13 cellular contexts compared by ENCODE assay signal in genomic region chr11:106925245-106925644, GRCh38.
"Had no signal": no experiment of that assay in that cellular context is flagged by ENCODE, and none has a peak within 500 bp of the region (broad histone marks: within the 10 kb centered on the region; RNA-seq: fewer than 3 reads in every experiment).

No MANE protein-coding gene starts in this region.

- H3K4me2 ChIP-seq: hepatocyte, neural progenitor cell had no signal

- H3K27me3 ChIP-seq: breast epithelium, hepatocyte, neural progenitor cell, thyroid gland, vagina had no signal

- H3K36me3 Mint-ChIP-seq: neural progenitor cell; stimulated activated effector memory CD8-positive, alpha-beta T cell treated with anti-CD3 and anti-CD28 coated beads, Interleukin-12 subunit alpha, Interleukin-12 subunit beta, amount 100 ng/mL, for 72 hours had no signal

- DNase-seq: activated CD4-positive, alpha-beta T cell treated with anti-CD3 and anti-CD28 coated beads, Interleukin-2, amount 50 U/mL, for 1 hour; activated CD4-positive, CD25-positive, alpha-beta regulatory T cell; activated naive CD4-positive, alpha-beta T cell treated with anti-CD3 and anti-CD28 coated beads, Interleukin-2, amount 50 U/mL, for 16 hours; activated T-cell treated with anti-CD3 and anti-CD28 coated beads for 4 hours; amniotic stem cell; endodermal cell; kidney glomerular epithelial cell; thyroid gland had no signal

- H3K36me3 ChIP-seq: breast epithelium, neural progenitor cell, thyroid gland, vagina had no signal

- H3K4me3 ChIP-seq: breast epithelium, hepatocyte, neural progenitor cell, thyroid gland, vagina had no signal

- H3K9me3 ChIP-seq: breast epithelium, thyroid gland, vagina had no signal

- H3K27ac ChIP-seq: breast epithelium, hepatocyte, neural progenitor cell, thyroid gland, vagina had no signal

- ATAC-seq: stimulated activated effector memory CD8-positive, alpha-beta T cell treated with anti-CD3 and anti-CD28 coated beads, Interleukin-12 subunit alpha, Interleukin-12 subunit beta, amount 100 ng/mL, for 72 hours had no signal

- H3K4me1 Mint-ChIP-seq: endodermal cell; neural progenitor cell; stimulated activated effector memory CD8-positive, alpha-beta T cell treated with anti-CD3 and anti-CD28 coated beads, Interleukin-12 subunit alpha, Interleukin-12 subunit beta, amount 100 ng/mL, for 72 hours had no signal

- H3K79me2 ChIP-seq: hepatocyte had no signal

- H2AFZ ChIP-seq: hepatocyte, neural progenitor cell had no signal

- H3K9ac ChIP-seq: neural progenitor cell had no signal

- H3K9me3 Mint-ChIP-seq: endodermal cell, neural progenitor cell had no signal

- H3K4me3 Mint-ChIP-seq: endodermal cell; neural progenitor cell; stimulated activated effector memory CD8-positive, alpha-beta T cell treated with anti-CD3 and anti-CD28 coated beads, Interleukin-12 subunit alpha, Interleukin-12 subunit beta, amount 100 ng/mL, for 72 hours had no signal

- H3K4me1 ChIP-seq: breast epithelium, neural progenitor cell, thyroid gland, vagina had no signal

- H3K27ac Mint-ChIP-seq: endodermal cell; neural progenitor cell; stimulated activated effector memory CD8-positive, alpha-beta T cell treated with anti-CD3 and anti-CD28 coated beads, Interleukin-12 subunit alpha, Interleukin-12 subunit beta, amount 100 ng/mL, for 72 hours had no signal
